ENCODE assay signal across 16 cellular contexts in genomic region chr21:35211767-35212166, GRCh38.
DNase-seq lines count a peak whose midpoint lies in the region; ATAC-seq and TF ChIP-seq lines count a peak whose summit lies in the region.
"Had no signal": no experiment of that assay in that cellular context is flagged by ENCODE, and none has a peak within 500 bp of the region (broad histone marks: within the 10 kb centered on the region; RNA-seq: fewer than 3 reads in every experiment).

No MANE protein-coding gene starts in this region.

- H3K4me1 Mint-ChIP-seq in nephron = peaks cover 81% of the 10 kb centered on the region

- DNase-seq in NCI-H1694 (lab: John Stamatoyannopoulos, UW) = peak; percentile 86
- DNase-seq in colonic mucosa = no peak
- no peak for DNase-seq in HCEC 1CT
- DNase-seq in NCI-H526 (lab: John Stamatoyannopoulos, UW) = no peak
- DNase-seq: NCI-H1048, NCI-H146, NCI-H446, NCI-H774, SHP77 treated with DMSO at 0.1 percent for 48 hours had no signal

- no peaks in the 10 kb centered on the region for H3K9me3 Mint-ChIP-seq in nephron

- H2AFZ ChIP-seq in ACC112 (ENCODE audit: low read length, unreplicated experiment) = peak overlapping the region; percentile 42

- H3K36me3 ChIP-seq in ACC112 (ENCODE audit: insufficient read depth, low read length) (no peaks in the 10 kb centered on the region), colonic mucosa (no peaks in the 10 kb centered on the region)

- no peak overlapping the region for H3K9ac ChIP-seq in colonic mucosa (ENCODE audit: low read depth in 2 of 2, low read length in 2 of 2)

- H3K4me3 ChIP-seq in ACC112 (ENCODE audit: low read depth, low read length) (no peak overlapping the region), colonic mucosa (no peak overlapping the region)
- H3K4me3 ChIP-seq: A549, K562 had no signal

- no peaks in the 10 kb centered on the region for H3K79me2 ChIP-seq in ACC112 (ENCODE audit: control insufficient read depth, insufficient read depth, low read length, unreplicated experiment)

- H3K27ac Mint-ChIP-seq in nephron = peak overlapping the region in 2 of 3 experiments; percentile 68 to 95

- no peak for TF ChIP-seq CTCF in colonic mucosa (IDR thresholded peaks at IDR 0.05)
- TF ChIP-seq CTCF in nephron (IDR thresholded peaks at IDR 0.05; ENCODE audit: unreplicated experiment in 3 of 3) = no peak

- peak overlapping the region in 1 of 3 experiments; percentile 47 for H3K4me3 Mint-ChIP-seq in nephron

- H3K27me3 Mint-ChIP-seq in nephron (ENCODE audit: low read depth) = peaks cover 4% of the 10 kb centered on the region

- no peaks in the 10 kb centered on the region for H3K36me3 Mint-ChIP-seq in nephron (ENCODE audit: low read depth)

- H3K27me3 ChIP-seq in ACC112 (ENCODE audit: insufficient read depth, low read length) = no peaks in the 10 kb centered on the region
- no peaks in the 10 kb centered on the region for H3K27me3 ChIP-seq in colonic mucosa

- H3K27ac ChIP-seq in ACC112 (ENCODE audit: low read depth, low read length) = no peak overlapping the region
- peak overlapping the region; percentile 5 for H3K27ac ChIP-seq in colonic mucosa
- H3K27ac ChIP-seq: A549 had no signal

- ATAC-seq in HG03457 (IDR thresholded peaks at IDR 0.05; ENCODE audit: unreplicated experiment) = no peak
- no peak for ATAC-seq in HG02870 (IDR thresholded peaks at IDR 0.05; ENCODE audit: unreplicated experiment)
- ATAC-seq: A549, HCT116, K562 had no signal

- intact Hi-C loops in colonic mucosa (cut with DNase I) = no loop called here

- H3K9me3 ChIP-seq in colonic mucosa = no peaks in the 10 kb centered on the region
- H3K9me3 ChIP-seq: A549 had no signal

- H3K4me1 ChIP-seq in ACC112 (ENCODE audit: control insufficient read depth, insufficient read depth, low read length, unreplicated experiment) (peaks cover 25% of the 10 kb centered on the region), colonic mucosa (no peaks in the 10 kb centered on the region)
